Comparison of ENCODE assay signal across 8 cellular contexts in genomic region chr6:109705258-109705657, GRCh38. TPM values are rescaled to one million over a fixed set of nuclear protein-coding genes. Genes with fewer than 3 reads are reported as not detected.
DNase-seq lines count a peak whose midpoint lies in the region; ATAC-seq and TF ChIP-seq lines count a peak whose summit lies in the region.

No MANE protein-coding gene starts in this region.

- no peaks in the 10 kb centered on the region for H3K27me3 Mint-ChIP-seq in activated CD4-positive, alpha-beta T cell treated with anti-CD3 and anti-CD28 coated beads, Interleukin-2, amount 10 ng/mL, durations not matched to agents 24 days and 14 days

- 16% methylated on average over 7 of the region's 7 CpGs for WGBS in liver

- H3K4me3 ChIP-seq in coronary artery (no peak overlapping the region), liver (ENCODE audit: low read depth in 1 of 3, low read length in 3 of 3) (no peak overlapping the region)

- no peaks in the 10 kb centered on the region for H3K9me3 ChIP-seq in liver (ENCODE audit: control insufficient read depth in 4 of 4, low read length in 3 of 4)

- peaks cover 4% of the 10 kb centered on the region for H3K9me3 Mint-ChIP-seq in activated CD4-positive, alpha-beta T cell treated with anti-CD3 and anti-CD28 coated beads, Interleukin-2, amount 10 ng/mL, durations not matched to agents 24 days and 14 days

- TF ChIP-seq CTCF in coronary artery (IDR thresholded peaks at IDR 0.05) (peak; percentile 93), liver (IDR thresholded peaks at IDR 0.05; ENCODE audit: low read depth, low read length, missing input control) (peak; percentile 99)

- intact Hi-C loops in activated CD4-positive, alpha-beta T cell treated with anti-CD3 and anti-CD28 coated beads, Interleukin-2, amount 10 ng/mL, durations not matched to agents 24 days and 14 days (cut with micrococcal nuclease) = loop anchor here (1.0 to 10.0 kb wide), 6 partner anchors 109 to 686 kb away; no protein-coding TSS in a partner anchor

- H3K27ac Mint-ChIP-seq in activated CD4-positive, alpha-beta T cell treated with anti-CD3 and anti-CD28 coated beads, Interleukin-2, amount 10 ng/mL, durations not matched to agents 24 days and 14 days = no peak overlapping the region

- no peak overlapping the region for H3K27ac ChIP-seq in coronary artery
- H3K27ac ChIP-seq in liver (ENCODE audit: low read depth in 1 of 2, low read length in 2 of 2) = no peak overlapping the region

- DNase-seq in CMK (ENCODE audit: low read depth) (peak; percentile 50), NCI-H526 treated with DMSO at 0.1 percent for 48 hours (lab: John Stamatoyannopoulos, UW) (peak; percentile 88), coronary artery (ENCODE audit: low spot score) (no peak)
- DNase-seq in activated CD4-positive, alpha-beta T cell treated with anti-CD3 and anti-CD28 coated beads, Interleukin-2, amount 10 ng/mL, durations not matched to agents 24 days and 14 days = peak; percentile 91
- DNase-seq in stimulated activated CD4-positive, alpha-beta T cell treated with anti-CD3 and anti-CD28 coated beads, TNF-alpha, amount 100 ng/mL, for 4 hours (ENCODE audit: low read depth in 3 of 3) = peak; percentile 34 to 49 (median 48)

- peak; percentile 100 for TF ChIP-seq RAD21 in liver (IDR thresholded peaks at IDR 0.05)

- no peak overlapping the region for H3K4me3 Mint-ChIP-seq in activated CD4-positive, alpha-beta T cell treated with anti-CD3 and anti-CD28 coated beads, Interleukin-2, amount 10 ng/mL, durations not matched to agents 24 days and 14 days

- H3K9ac ChIP-seq in liver (ENCODE audit: low read depth in 1 of 2, low read length in 2 of 2) = no peak overlapping the region

- peaks cover 3% of the 10 kb centered on the region for H3K4me1 Mint-ChIP-seq in activated CD4-positive, alpha-beta T cell treated with anti-CD3 and anti-CD28 coated beads, Interleukin-2, amount 10 ng/mL, durations not matched to agents 24 days and 14 days

- no peaks in the 10 kb centered on the region for H3K36me3 ChIP-seq in liver (ENCODE audit: control insufficient read depth in 4 of 4, insufficient read depth in 3 of 4, low read depth in 1 of 4, low read length in 3 of 4)

- H3K4me1 ChIP-seq in liver (ENCODE audit: control insufficient read depth in 4 of 4, insufficient read depth in 4 of 4, low read length in 3 of 4) = peaks cover 0 to 4% (median 0%) of the 10 kb centered on the region in 4 donors

- H3K36me3 Mint-ChIP-seq in activated CD4-positive, alpha-beta T cell treated with anti-CD3 and anti-CD28 coated beads, Interleukin-2, amount 10 ng/mL, durations not matched to agents 24 days and 14 days (ENCODE audit: low read depth) = no peaks in the 10 kb centered on the region

- peak; percentile 79 for ATAC-seq in GM19452 (IDR thresholded peaks at IDR 0.05; ENCODE audit: unreplicated experiment)
- peak; percentile 89 for ATAC-seq in HG03521 (IDR thresholded peaks at IDR 0.05; ENCODE audit: unreplicated experiment)

- no peaks in the 10 kb centered on the region for H3K27me3 ChIP-seq in liver (ENCODE audit: control insufficient read depth in 4 of 4, insufficient read depth in 4 of 4, low read length in 3 of 4)

TF ChIP-seq in liver, 16 proteins besides CTCF, POLR2A, EP300 and RAD21:
- TF ChIP-seq HNF4A (conservative IDR thresholded peaks at IDR 0.05) (no peak), RXRA (IDR thresholded peaks at IDR 0.05) (peak; percentile 10 to 30), HNF4G (IDR thresholded peaks at IDR 0.05) (peak; percentile 30), YY1 (IDR thresholded peaks at IDR 0.05) (peak; percentile 42), MAX (IDR thresholded peaks at IDR 0.05) (peak; percentile 14)
TF ChIP-seq in liver: peak in this region for 4.

RNA-seq across cellular contexts. Expression of gene FIG4, which starts 14.2 kb away (rescaled TPM):
- total RNA-seq in activated CD4-positive, alpha-beta T cell treated with anti-CD3 and anti-CD28 coated beads, Interleukin-2, amount 10 ng/mL, durations not matched to agents 24 days and 14 days = 8.1 and 8.5 TPM in 2 replicates
- total RNA-seq in liver = 1 to 10 TPM; 5.4 to 8.7 TPM
- 1 to 10 TPM; 3.4 to 3.8 TPM for polyA plus RNA-seq in liver

RNA-seq across cellular contexts. Expression of gene AK9, which starts 14.3 kb away (rescaled TPM):
- 2.1 and 3.2 TPM in 2 replicates for total RNA-seq in activated CD4-positive, alpha-beta T cell treated with anti-CD3 and anti-CD28 coated beads, Interleukin-2, amount 10 ng/mL, durations not matched to agents 24 days and 14 days
- 1 to 10 TPM; 2.5 to 5.0 TPM for total RNA-seq in liver
- polyA plus RNA-seq in liver = 1 to 10 TPM; 1.1 to 5.3 TPM
